Comparison of ENCODE assay signal across 22 cellular contexts in genomic region chr9:121631978-121632418, GRCh38. TPM values are rescaled to one million over a fixed set of nuclear protein-coding genes. Genes with fewer than 3 reads are reported as not detected.
"Had no signal": no experiment of that assay in that cellular context is flagged by ENCODE, and none has a peak within 500 bp of the region (broad histone marks: within the 10 kb centered on the region; RNA-seq: fewer than 3 reads in every experiment).

No MANE protein-coding gene starts in this region.

- H3K36me3 Mint-ChIP-seq: activated naive CD8-positive, alpha-beta T cell treated with anti-CD3 and anti-CD28 coated beads, Interleukin-2, amount 10 ng/mL, durations not matched to agents 7 days and 5 days; mesothelial cell of epicardium; natural killer cell treated with Interleukin-12 subunit alpha and Interleukin-12 subunit beta and Interleukin-15 and Interleukin-18, amount 100 ng/mL, for 72 hours had no signal

- H3K9me3 ChIP-seq: thyroid gland had no signal

- H3K27ac ChIP-seq: thyroid gland, VCaP had no signal

- H3K27ac Mint-ChIP-seq: activated CD4-positive, alpha-beta memory T cell treated with anti-CD3 and anti-CD28 coated beads, Interleukin-2, amount 10 ng/mL, durations not matched to agents 7 days and 5 days; activated CD4-positive, alpha-beta T cell treated with anti-CD3 and anti-CD28 coated beads, Interleukin-2, amount 10 ng/mL, durations not matched to agents 24 days and 14 days; activated naive CD4-positive, alpha-beta T cell treated with anti-CD3 and anti-CD28 coated beads for 36 hours; activated naive CD8-positive, alpha-beta T cell treated with anti-CD3 and anti-CD28 coated beads, Interleukin-2, amount 10 ng/mL, durations not matched to agents 7 days and 5 days; activated T-cell treated with anti-CD3 and anti-CD28 coated beads, Interleukin-2, amount 50 U/mL, for 72 hours; dendritic cell treated with granulocyte-macrophage colony-stimulating factor and Interleukin-4, amounts not matched to agents 40 ng/mL and 50 ng/mL, for 4 days; natural killer cell treated with Interleukin-12 subunit alpha and Interleukin-12 subunit beta and Interleukin-15 and Interleukin-18, amount 100 ng/mL, for 72 hours had no signal

- H3K4me1 Mint-ChIP-seq: activated CD4-positive, alpha-beta memory T cell treated with anti-CD3 and anti-CD28 coated beads, Interleukin-2, amount 10 ng/mL, durations not matched to agents 7 days and 5 days had no signal

- H3K36me3 ChIP-seq: thyroid gland had no signal

- H3K4me3 ChIP-seq: thyroid gland had no signal

- H3K27me3 ChIP-seq: thyroid gland had no signal

- H3K4me3 Mint-ChIP-seq: activated CD4-positive, alpha-beta memory T cell treated with anti-CD3 and anti-CD28 coated beads, Interleukin-2, amount 10 ng/mL, durations not matched to agents 7 days and 5 days; activated CD4-positive, alpha-beta T cell treated with anti-CD3 and anti-CD28 coated beads, Interleukin-2, amount 10 ng/mL, durations not matched to agents 24 days and 14 days; activated naive CD4-positive, alpha-beta T cell treated with anti-CD3 and anti-CD28 coated beads for 36 hours; activated naive CD8-positive, alpha-beta T cell treated with anti-CD3 and anti-CD28 coated beads, Interleukin-2, amount 10 ng/mL, durations not matched to agents 7 days and 5 days; activated T-cell treated with anti-CD3 and anti-CD28 coated beads, Interleukin-2, amount 50 U/mL, for 72 hours; dendritic cell treated with granulocyte-macrophage colony-stimulating factor and Interleukin-4, amounts not matched to agents 40 ng/mL and 50 ng/mL, for 4 days; mesothelial cell of epicardium; natural killer cell treated with Interleukin-12 subunit alpha and Interleukin-12 subunit beta and Interleukin-15 and Interleukin-18, amount 100 ng/mL, for 72 hours had no signal

- DNase-seq: activated CD4-positive, alpha-beta memory T cell treated with anti-CD3 and anti-CD28 coated beads, Interleukin-2, amount 10 ng/mL, durations not matched to agents 7 days and 5 days; activated CD4-positive, alpha-beta T cell treated with anti-CD3 and anti-CD28 coated beads, Interleukin-2, amount 10 ng/mL, durations not matched to agents 24 days and 14 days; activated effector memory CD4-positive, alpha-beta T cell treated with Interleukin-2 at 50 U/mL for 16 hours; activated naive CD4-positive, alpha-beta T cell treated with anti-CD3 and anti-CD28 coated beads for 36 hours; activated naive CD8-positive, alpha-beta T cell treated with anti-CD3 and anti-CD28 coated beads, Interleukin-2, amount 10 ng/mL, durations not matched to agents 7 days and 5 days; activated T-cell treated with anti-CD3 and anti-CD28 coated beads, Interleukin-2, amount 50 U/mL, for 72 hours; amniotic stem cell; effector CD4-positive, alpha-beta T cell; kidney; occipital lobe; stimulated activated CD4-positive, alpha-beta T cell treated with anti-CD3 and anti-CD28 coated beads, Interleukin-12 subunit alpha, Interleukin-12 subunit beta, amount 100 ng/mL, for 4 hours; stimulated activated CD4-positive, alpha-beta T cell treated with anti-CD3 and anti-CD28 coated beads, Interleukin-4, amount 100 ng/mL, for 4 hours; stimulated activated naive CD8-positive, alpha-beta T cell treated with anti-CD3 and anti-CD28 coated beads, Interleukin-15, Interleukin-2, amounts not matched to agents 100 U/mL and 50 U/mL, for 24 hours; SW 1271; thyroid gland had no signal

- ATAC-seq: activated CD4-positive, CD25-positive, alpha-beta regulatory T cell treated with anti-CD3 and anti-CD28 coated beads, Interleukin-2, amount 50 U/mL, for 24 hours; activated T-cell treated with anti-CD3 and anti-CD28 coated beads, Interleukin-2, amount 50 U/mL, for 72 hours; left lobe of liver; natural killer cell treated with Interleukin-12 subunit alpha and Interleukin-12 subunit beta and Interleukin-15 and Interleukin-18, amount 100 ng/mL, for 72 hours; stimulated activated naive CD8-positive, alpha-beta T cell treated with anti-CD3 and anti-CD28 coated beads, Interleukin-15, Interleukin-2, amounts not matched to agents 100 U/mL and 50 U/mL, for 24 hours had no signal

- H3K9me3 Mint-ChIP-seq: activated CD4-positive, alpha-beta memory T cell treated with anti-CD3 and anti-CD28 coated beads, Interleukin-2, amount 10 ng/mL, durations not matched to agents 7 days and 5 days; activated CD4-positive, alpha-beta T cell treated with anti-CD3 and anti-CD28 coated beads, Interleukin-2, amount 10 ng/mL, durations not matched to agents 24 days and 14 days; activated naive CD4-positive, alpha-beta T cell treated with anti-CD3 and anti-CD28 coated beads for 36 hours; activated naive CD8-positive, alpha-beta T cell treated with anti-CD3 and anti-CD28 coated beads, Interleukin-2, amount 10 ng/mL, durations not matched to agents 7 days and 5 days; activated T-cell treated with anti-CD3 and anti-CD28 coated beads, Interleukin-2, amount 50 U/mL, for 72 hours; dendritic cell treated with granulocyte-macrophage colony-stimulating factor and Interleukin-4, amounts not matched to agents 40 ng/mL and 50 ng/mL, for 4 days; mesothelial cell of epicardium; natural killer cell treated with Interleukin-12 subunit alpha and Interleukin-12 subunit beta and Interleukin-15 and Interleukin-18, amount 100 ng/mL, for 72 hours had no signal

RNA-seq across cellular contexts. Expression of gene DAB2IP, which starts 19.4 kb away (rescaled TPM):
- total RNA-seq: activated CD4-positive, alpha-beta memory T cell treated with anti-CD3 and anti-CD28 coated beads, Interleukin-2, amount 10 ng/mL, durations not matched to agents 7 days and 5 days; activated CD4-positive, alpha-beta T cell treated with anti-CD3 and anti-CD28 coated beads, Interleukin-2, amount 10 ng/mL, durations not matched to agents 24 days and 14 days; T-helper 2 cell treated with Interferon-gamma antibody and Interleukin-4, amounts not matched to agents 100 ng/mL and 5 ng/mL, for 36 hours had no signal
